28 cellular contexts compared by ENCODE assay signal in genomic region chr5:51908215-51908614, GRCh38.
"Had no signal": no experiment of that assay in that cellular context is flagged by ENCODE, and none has a peak within 500 bp of the region (broad histone marks: within the 10 kb centered on the region; RNA-seq: fewer than 3 reads in every experiment).

No MANE protein-coding gene starts in this region.

- H2AFZ ChIP-seq: neural progenitor cell, parathyroid adenoma had no signal

- H3K4me3 Mint-ChIP-seq: dendritic cell treated with granulocyte-macrophage colony-stimulating factor and Interleukin-4, amounts not matched to agents 40 ng/mL and 50 ng/mL, for 4 days; endodermal cell; memory B cell; naive thymus-derived CD4-positive, alpha-beta T cell; nephron; neural progenitor cell; stimulated activated effector memory CD8-positive, alpha-beta T cell treated with anti-CD3 and anti-CD28 coated beads, Interleukin-12 subunit alpha, Interleukin-12 subunit beta, amount 100 ng/mL, for 72 hours had no signal

- H3K4me2 ChIP-seq: neural progenitor cell had no signal

- H3K27me3 Mint-ChIP-seq: dendritic cell treated with granulocyte-macrophage colony-stimulating factor and Interleukin-4, amounts not matched to agents 40 ng/mL and 50 ng/mL, for 4 days; memory B cell; naive thymus-derived CD4-positive, alpha-beta T cell; progenitor cell of endocrine pancreas had no signal

- H3K4me1 ChIP-seq: colonic mucosa, gastrocnemius medialis, neural progenitor cell, parathyroid adenoma, right lobe of liver, stomach, thyroid gland had no signal

- H3K4me1 Mint-ChIP-seq: memory B cell; naive thymus-derived CD4-positive, alpha-beta T cell; nephron; neural progenitor cell; stimulated activated effector memory CD8-positive, alpha-beta T cell treated with anti-CD3 and anti-CD28 coated beads, Interleukin-12 subunit alpha, Interleukin-12 subunit beta, amount 100 ng/mL, for 72 hours had no signal

- H3K27ac ChIP-seq: colonic mucosa, epithelial cell of prostate, gastrocnemius medialis, neural progenitor cell, parathyroid adenoma, right lobe of liver, stomach, thyroid gland had no signal

- H3K9me3 ChIP-seq: colonic mucosa, gastrocnemius medialis, right lobe of liver, stomach, thyroid gland had no signal

- H3K4me3 ChIP-seq: colonic mucosa, gastrocnemius medialis, lung, neural progenitor cell, right lobe of liver, stomach, thyroid gland had no signal

- H3K36me3 ChIP-seq: colonic mucosa, gastrocnemius medialis, neural progenitor cell, right lobe of liver, stomach, thyroid gland had no signal

- H3K27me3 ChIP-seq: colonic mucosa, gastrocnemius medialis, neural progenitor cell, right lobe of liver, stomach, thyroid gland had no signal

- DNase-seq: colonic mucosa; effector CD8-positive, alpha-beta T cell; endodermal cell; foreskin fibroblast; gastrocnemius medialis; head of caudate nucleus; midbrain; naive thymus-derived CD4-positive, alpha-beta T cell; right lobe of liver; small intestine; stimulated activated CD4-positive, alpha-beta T cell treated with anti-CD3 and anti-CD28 coated beads, Interleukin-12 subunit alpha, Interleukin-12 subunit beta, amount 100 ng/mL, for 4 hours; stimulated activated CD4-positive, alpha-beta T cell treated with anti-CD3 and anti-CD28 coated beads, Interleukin-2, amount 100 ng/mL, for 24 hours; stimulated activated CD4-positive, alpha-beta T cell treated with anti-CD3 and anti-CD28 coated beads, Interleukin-4, amount 100 ng/mL, for 24 hours; stimulated activated naive CD4-positive, alpha-beta T cell treated with Interleukin-2 at 50 U/mL for 16 hours; stomach; thyroid gland; trophoblast cell had no signal

- ATAC-seq: esophagus mucosa; gastrocnemius medialis; left lobe of liver; naive thymus-derived CD4-positive, alpha-beta T cell; right lobe of liver; stimulated activated effector memory CD8-positive, alpha-beta T cell treated with anti-CD3 and anti-CD28 coated beads, Interleukin-12 subunit alpha, Interleukin-12 subunit beta, amount 100 ng/mL, for 72 hours had no signal

- H3K79me2 ChIP-seq: parathyroid adenoma had no signal

- H3K9me3 Mint-ChIP-seq: endodermal cell, nephron, neural progenitor cell had no signal

- H3K36me3 Mint-ChIP-seq: memory B cell; naive thymus-derived CD4-positive, alpha-beta T cell; neural progenitor cell; stimulated activated effector memory CD8-positive, alpha-beta T cell treated with anti-CD3 and anti-CD28 coated beads, Interleukin-12 subunit alpha, Interleukin-12 subunit beta, amount 100 ng/mL, for 72 hours had no signal

- H3K27ac Mint-ChIP-seq: dendritic cell treated with granulocyte-macrophage colony-stimulating factor and Interleukin-4, amounts not matched to agents 40 ng/mL and 50 ng/mL, for 4 days; endodermal cell; memory B cell; naive thymus-derived CD4-positive, alpha-beta T cell; nephron; neural progenitor cell; progenitor cell of endocrine pancreas; stimulated activated effector memory CD8-positive, alpha-beta T cell treated with anti-CD3 and anti-CD28 coated beads, Interleukin-12 subunit alpha, Interleukin-12 subunit beta, amount 100 ng/mL, for 72 hours had no signal
